ENCODE assay signal across 1 cellular context in the genomic region with DNA sequence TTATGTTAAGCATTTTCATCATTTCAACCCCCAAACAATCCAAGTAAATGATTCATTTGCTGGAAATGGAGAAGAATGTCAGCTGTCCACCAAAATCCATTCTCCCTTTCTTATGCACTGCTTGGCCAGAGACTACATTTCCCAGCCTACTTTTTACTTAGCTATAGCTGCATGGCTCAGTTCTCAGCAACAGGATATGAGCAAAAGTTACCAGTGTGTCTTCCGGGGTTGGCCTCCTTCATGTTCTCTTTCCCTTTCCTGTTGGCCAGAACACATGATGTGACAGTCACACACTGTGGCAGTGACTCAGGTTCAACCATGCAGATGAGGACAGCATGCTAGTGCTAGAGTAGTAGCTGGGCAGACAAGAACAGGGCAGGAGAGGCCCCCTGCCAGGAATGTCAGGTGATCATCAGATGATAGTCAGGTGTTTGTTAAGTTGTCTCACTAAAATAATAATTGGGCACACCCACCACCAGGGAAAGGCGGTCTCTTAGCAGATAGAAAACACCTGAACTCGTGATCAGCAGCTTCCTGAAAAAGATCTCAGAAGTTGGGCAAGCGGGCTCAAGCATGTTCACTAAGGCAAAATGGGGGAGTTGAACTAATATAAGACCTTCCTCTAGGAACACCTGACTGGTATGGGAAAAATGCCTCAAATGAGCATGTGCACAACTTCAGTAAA.
TF ChIP-seq lines count a peak whose summit lies in the region.

No MANE protein-coding gene starts in this region.

TF ChIP-seq in HepG2, 621 proteins besides CTCF, POLR2A, EP300 and RAD21:
- TF ChIP-seq THAP11 (CRISPR knock-in tag; IDR thresholded peaks at IDR 0.05) (peak; percentile 72), MAFF (IDR thresholded peaks at IDR 0.05; ENCODE audit: low read depth, low read length) (no peak), ZNF143 (CRISPR knock-in tag; IDR thresholded peaks at IDR 0.05) (peak; percentile 36; the same call in 1 of the 2 replicates), ZNF362 (CRISPR knock-in tag; IDR thresholded peaks at IDR 0.05; ENCODE audit: borderline replicate concordance) (no peak), RXRA (CRISPR knock-in tag; IDR thresholded peaks at IDR 0.05) (no peak), GABPA (IDR thresholded peaks at IDR 0.05; ENCODE audit: low read depth, low read length) (peak; percentile 26; the same call in 1 of the 2 replicates), GABPA (CRISPR knock-in tag; IDR thresholded peaks at IDR 0.05; ENCODE audit: low read depth) (peak; percentile 85), NCOA5 (CRISPR knock-in tag; IDR thresholded peaks at IDR 0.05) (no peak), ZNF597 (CRISPR knock-in tag; IDR thresholded peaks at IDR 0.05) (no peak), ZHX2 (IDR thresholded peaks at IDR 0.05; ENCODE audit: low read depth) (no peak), ZHX2 (CRISPR knock-in tag; IDR thresholded peaks at IDR 0.05; ENCODE audit: borderline replicate concordance) (no peak), KLF6 (CRISPR knock-in tag; IDR thresholded peaks at IDR 0.05) (no peak), ZNF839 (CRISPR knock-in tag; IDR thresholded peaks at IDR 0.05; ENCODE audit: borderline replicate concordance) (no peak), SSRP1 (CRISPR knock-in tag; IDR thresholded peaks at IDR 0.05) (no peak), KMT2B (CRISPR knock-in tag; IDR thresholded peaks at IDR 0.05) (no peak), NFRKB (IDR thresholded peaks at IDR 0.05) (no peak)
- TF ChIP-seq, protein P1, sequence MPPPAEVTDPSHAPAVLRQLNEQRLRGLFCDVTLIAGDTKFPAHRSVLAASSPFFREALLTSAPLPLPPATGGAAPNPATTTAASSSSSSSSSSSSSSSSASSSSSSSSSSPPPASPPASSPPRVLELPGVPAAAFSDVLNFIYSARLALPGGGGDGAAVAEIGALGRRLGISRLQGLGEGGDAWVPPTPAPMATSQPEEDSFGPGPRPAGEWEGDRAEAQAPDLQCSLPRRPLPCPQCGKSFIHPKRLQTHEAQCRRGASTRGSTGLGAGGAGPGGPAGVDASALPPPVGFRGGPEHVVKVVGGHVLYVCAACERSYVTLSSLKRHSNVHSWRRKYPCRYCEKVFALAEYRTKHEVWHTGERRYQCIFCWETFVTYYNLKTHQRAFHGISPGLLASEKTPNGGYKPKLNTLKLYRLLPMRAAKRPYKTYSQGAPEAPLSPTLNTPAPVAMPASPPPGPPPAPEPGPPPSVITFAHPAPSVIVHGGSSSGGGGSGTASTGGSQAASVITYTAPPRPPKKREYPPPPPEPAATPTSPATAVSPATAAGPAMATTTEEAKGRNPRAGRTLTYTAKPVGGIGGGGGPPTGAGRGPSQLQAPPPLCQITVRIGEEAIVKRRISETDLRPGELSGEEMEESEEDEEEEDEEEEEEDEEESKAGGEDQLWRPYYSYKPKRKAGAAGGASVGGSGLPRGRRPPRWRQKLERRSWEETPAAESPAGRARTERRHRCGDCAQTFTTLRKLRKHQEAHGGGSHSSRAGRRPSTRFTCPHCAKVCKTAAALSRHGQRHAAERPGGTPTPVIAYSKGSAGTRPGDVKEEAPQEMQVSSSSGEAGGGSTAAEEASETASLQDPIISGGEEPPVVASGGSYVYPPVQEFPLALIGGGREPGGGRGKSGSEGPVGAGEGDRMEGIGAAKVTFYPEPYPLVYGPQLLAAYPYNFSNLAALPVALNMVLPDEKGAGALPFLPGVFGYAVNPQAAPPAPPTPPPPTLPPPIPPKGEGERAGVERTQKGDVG (CRISPR knock-in tag; IDR thresholded peaks at IDR 0.05; ENCODE audit: borderline replicate concordance): no peak
